Comparison of ENCODE assay signal across 8 cellular contexts in genomic region chr3:134029734-134030381, GRCh38. TPM values are rescaled to one million over a fixed set of nuclear protein-coding genes. Genes with fewer than 3 reads are reported as not detected.
A peak's percentile ranks its signal among the peaks of the same experiment; 100 is the strongest.
DNase-seq lines count a peak whose midpoint lies in the region; ATAC-seq and TF ChIP-seq lines count a peak whose summit lies in the region.

Gene SLCO2A1 (minus strand): TSS chr3:134029925. CDS start chr3:134029802, 123 bp downstream.

- peak within 1 kb of the TSS; percentile 74 for H3K9ac ChIP-seq in skeletal muscle satellite cell (ENCODE audit: low read depth, low read length)

- H3K4me2 ChIP-seq in skeletal muscle satellite cell (ENCODE audit: low read length), result peak within 1 kb of the TSS; percentile 98

- intact Hi-C loops in ascending aorta (cut with DNase I), result loop anchor here (5.0 kb wide), 1 partner anchor 93 kb away; no protein-coding TSS in a partner anchor

- H3K4me3 ChIP-seq in ascending aorta (peak within 1 kb of the TSS; percentile 59 to 80), iPS-18c (ENCODE audit: insufficient read depth, low read depth, low read length) (peak within 1 kb of the TSS; percentile 65), skeletal muscle satellite cell (ENCODE audit: low read length) (peak within 1 kb of the TSS; percentile 78)

- H3K36me3 ChIP-seq in ascending aorta (no peaks in the 10 kb centered on the region), skeletal muscle satellite cell (ENCODE audit: insufficient read depth, low read length) (no peaks in the 10 kb centered on the region)

- TF ChIP-seq CTCF in C4-2B (conservative IDR thresholded peaks at IDR 0.05) (no peak), ascending aorta (IDR thresholded peaks at IDR 0.05) (no peak), GM20000 (IDR thresholded peaks at IDR 0.05; ENCODE audit: extremely low read depth, missing control alignments) (no peak)

- H3K4me1 ChIP-seq in ascending aorta (peaks cover 2 to 4% of the 10 kb centered on the region in 2 donors), skeletal muscle satellite cell (ENCODE audit: control insufficient read depth, insufficient read depth, low read length) (no peaks in the 10 kb centered on the region)

- H3K27ac ChIP-seq in C4-2B (peak within 1 kb of the TSS; percentile 10; the same call in 1 of the 2 replicates), ascending aorta (no peak within 1 kb of the TSS)

- no peak for ATAC-seq in HG03460 (IDR thresholded peaks at IDR 0.05; ENCODE audit: unreplicated experiment)

- H3K9me3 ChIP-seq in ascending aorta, result no peaks in the 10 kb centered on the region
- H3K9me3 ChIP-seq in iPS-18c (ENCODE audit: control insufficient read depth, insufficient read depth, low read length), result no peaks in the 10 kb centered on the region
- no peaks in the 10 kb centered on the region for H3K9me3 ChIP-seq in skeletal muscle satellite cell (replicated peaks; ENCODE audit: low read length)

- H3K27me3 ChIP-seq in ascending aorta (no peaks in the 10 kb centered on the region), skeletal muscle satellite cell (ENCODE audit: control insufficient read depth, insufficient read depth, low read length) (peaks cover 16% of the 10 kb centered on the region)

- DNase-seq in HuH-7.5 (ENCODE audit: low spot score) (peak; percentile 61), ascending aorta (ENCODE audit: low spot score in 2 of 2) (no peak), GM20000 (ENCODE audit: low spot score) (no peak)
- no peak for DNase-seq in central memory CD4-positive, alpha-beta T cell

RNA-seq across cellular contexts. Expression of gene SLCO2A1, which starts in this region (rescaled TPM):
- total RNA-seq in ascending aorta, result 111 TPM
- under 0.01 TPM in 1 of 2 replicates, not detected in the other for total RNA-seq in skeletal muscle satellite cell (2012; rRNA removed)
